ENCODE assay signal across 8 cellular contexts in genomic region chr4:103019319-103020124, GRCh38. TPM values are rescaled to one million over a fixed set of nuclear protein-coding genes. Genes with fewer than 3 reads are reported as not detected.
DNase-seq lines count a peak whose midpoint lies in the region; ATAC-seq, FAIRE-seq and TF ChIP-seq lines count a peak whose summit lies in the region.

A gene with protein sequence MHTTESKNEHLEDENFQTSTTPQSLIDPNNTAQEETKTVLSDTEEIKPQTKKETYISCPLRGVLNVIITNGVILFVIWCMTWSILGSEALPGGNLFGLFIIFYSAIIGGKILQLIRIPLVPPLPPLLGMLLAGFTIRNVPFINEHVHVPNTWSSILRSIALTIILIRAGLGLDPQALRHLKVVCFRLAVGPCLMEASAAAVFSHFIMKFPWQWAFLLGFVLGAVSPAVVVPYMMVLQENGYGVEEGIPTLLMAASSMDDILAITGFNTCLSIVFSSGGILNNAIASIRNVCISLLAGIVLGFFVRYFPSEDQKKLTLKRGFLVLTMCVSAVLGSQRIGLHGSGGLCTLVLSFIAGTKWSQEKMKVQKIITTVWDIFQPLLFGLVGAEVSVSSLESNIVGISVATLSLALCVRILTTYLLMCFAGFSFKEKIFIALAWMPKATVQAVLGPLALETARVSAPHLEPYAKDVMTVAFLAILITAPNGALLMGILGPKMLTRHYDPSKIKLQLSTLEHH (minus strand): TSS chr4:103019705. CDS start chr4:102991711, 27,994 bp downstream.

- peak within 1 kb of the TSS; percentile 91 to 94 for H3K27ac ChIP-seq in kidney (ENCODE audit: low read depth in 2 of 2, low read length in 2 of 2)

- no peaks in the 10 kb centered on the region for H3K9me3 ChIP-seq in kidney (ENCODE audit: control insufficient read depth in 1 of 2, low read length in 2 of 2)

- intact Hi-C loops in kidney (cut with DNase I), result loop anchor here (10.0 kb wide), 1 partner anchor 575 kb away; no protein-coding TSS in a partner anchor

- ATAC-seq in GM18861 (IDR thresholded peaks at IDR 0.05; ENCODE audit: unreplicated experiment), result peak; percentile 95
- peak; percentile 98 for ATAC-seq in HG03095 (IDR thresholded peaks at IDR 0.05; ENCODE audit: unreplicated experiment)

- DNase-seq in ACHN, result peak; percentile 97
- peak; percentile 66 for DNase-seq in NCI-H2196 treated with DMSO at 0.1 percent for 48 hours (lab: John Stamatoyannopoulos, UW; ENCODE audit: unreplicated experiment)
- peak; percentile 92 for DNase-seq in activated CD4-positive, CD25-positive, alpha-beta regulatory T cell treated with anti-CD3 and anti-CD28 coated beads, Interleukin-2, amount 50 U/mL, for 72 hours
- peak; percentile 88 for DNase-seq in cerebellum (ENCODE audit: low spot score)
- peak; percentile 98 for DNase-seq in kidney
- peak; percentile 69 to 84 for DNase-seq in stimulated activated CD4-positive, alpha-beta T cell treated with anti-CD3 and anti-CD28 coated beads, Interleukin-1b, Interleukin-23, amount 100 ng/mL, for 1 hour (ENCODE audit: low read depth in 2 of 2)

- peak; percentile 85 for FAIRE-seq in kidney (lab: Jason Lieb, UNC)

- H3K9ac ChIP-seq in kidney (ENCODE audit: low read length in 2 of 2), result peak within 1 kb of the TSS; percentile 77 to 95

- no peaks in the 10 kb centered on the region for H3K36me3 ChIP-seq in kidney (ENCODE audit: control insufficient read depth in 1 of 2, insufficient read depth in 2 of 2, low read length in 2 of 2)

- peaks cover 6 to 7% of the 10 kb centered on the region in 2 donors for H3K4me1 ChIP-seq in kidney (ENCODE audit: control insufficient read depth in 1 of 2, insufficient read depth in 1 of 2, low read depth in 1 of 2, low read length in 2 of 2)

- H3K4me3 ChIP-seq in kidney (ENCODE audit: low read length in 2 of 2), result peak within 1 kb of the TSS; percentile 79 to 81

- no peak for TF ChIP-seq CTCF in kidney (IDR thresholded peaks at IDR 0.05; ENCODE audit: borderline replicate concordance, extremely low read depth, insufficient read depth)

- in situ Hi-C loops in ACHN (cut with HindIII; ENCODE audit: low pct_ligation_motif_present, low pct_unique_long_range_greater_than_20kb, low sequenced_read_pairs), result no loop called here

RNA-seq across cellular contexts. Expression of the gene that starts here (rescaled TPM):
- total RNA-seq in cerebellum (4.3 TPM), kidney (1.8 TPM)
- 0.52 TPM for polyA plus RNA-seq in kidney (ENCODE audit: insufficient read depth, low read depth, low replicate concordance)

Comparison
In these comparisons a context has a peak if more than half of its experiments do, and no peak if none do; other contexts are left out.
1. Peak in every context shown above with its lines: DNase-seq, ATAC-seq, H3K4me3 ChIP-seq and H3K27ac ChIP-seq.